Comparison of ENCODE assay signal across 25 cellular contexts in the genomic region with DNA sequence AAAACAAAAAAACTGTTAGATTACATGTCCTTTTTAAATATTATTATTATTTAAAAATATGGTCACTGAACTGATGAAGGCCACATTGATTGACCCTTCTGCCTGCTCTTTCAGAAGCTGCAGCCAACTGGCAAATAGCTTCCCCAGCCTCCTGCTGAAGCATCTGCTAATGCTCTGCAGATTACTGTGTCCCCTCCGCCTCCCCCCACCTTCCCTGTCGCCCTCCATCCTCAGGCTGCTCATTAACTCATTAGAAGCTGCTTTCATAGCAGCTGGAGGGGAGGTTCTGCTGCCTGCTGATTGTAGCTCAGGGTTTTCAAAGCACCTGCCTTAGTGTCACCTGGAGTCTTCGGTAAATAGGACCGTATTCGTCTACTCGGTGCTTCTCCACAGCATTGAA. TPM values are rescaled to one million over a fixed set of nuclear protein-coding genes. Genes with fewer than 3 reads are reported as not detected.
A peak's percentile ranks its signal among the peaks of the same experiment; 100 is the strongest.
DNase-seq lines count a peak whose midpoint lies in the region; ATAC-seq and TF ChIP-seq lines count a peak whose summit lies in the region.
"Had no signal": no experiment of that assay in that cellular context is flagged by ENCODE, and none has a peak within 500 bp of the region (broad histone marks: within the 10 kb centered on the region; RNA-seq: fewer than 3 reads in every experiment).

No MANE protein-coding gene starts in this region.

- H3K27me3 Mint-ChIP-seq in CD4-positive, alpha-beta memory T cell: peaks cover 12 to 16% of the 10 kb centered on the region in 2 donors

- no peak overlapping the region for H3K27ac Mint-ChIP-seq in CD4-positive, alpha-beta memory T cell
- H3K27ac Mint-ChIP-seq: activated naive CD4-positive, alpha-beta T cell treated with anti-CD3 and anti-CD28 coated beads, Interleukin-2, amount 10 ng/mL, durations not matched to agents 7 days and 5 days; GM23338; naive B cell had no signal

- H3K27me3 ChIP-seq in CD4-positive, alpha-beta memory T cell (ENCODE audit: insufficient read depth, low read length): no peaks in the 10 kb centered on the region
- H3K27me3 ChIP-seq in left lung: no peaks in the 10 kb centered on the region
- H3K27me3 ChIP-seq: right atrium auricular region had no signal

- CTCF ChIA-PET in CD4-positive, alpha-beta memory T cell (lab: Charles Lee; ENCODE audit: partially characterized antibody): interaction anchor here (0.7 to 3.1 kb wide), 2 partner anchors 15 to 18 kb away, joined by 3 to 11 read pairs; no protein-coding TSS in a partner anchor

- POLR2A ChIA-PET in CD4-positive, alpha-beta memory T cell (lab: Charles Lee; ENCODE audit: partially characterized antibody): no interaction called here

- TF ChIP-seq CTCF in left lung (IDR thresholded peaks at IDR 0.05): no peak

- no peaks in the 10 kb centered on the region for H3K36me3 ChIP-seq in CD4-positive, alpha-beta memory T cell (ENCODE audit: insufficient read depth, low read length)
- no peaks in the 10 kb centered on the region for H3K36me3 ChIP-seq in left lung
- H3K36me3 ChIP-seq: right atrium auricular region had no signal

- no peaks in the 10 kb centered on the region for H3K36me3 Mint-ChIP-seq in CD4-positive, alpha-beta memory T cell
- H3K36me3 Mint-ChIP-seq: activated naive CD4-positive, alpha-beta T cell treated with anti-CD3 and anti-CD28 coated beads, Interleukin-2, amount 10 ng/mL, durations not matched to agents 7 days and 5 days; naive B cell had no signal

- H3K27ac ChIP-seq in CD4-positive, alpha-beta memory T cell (ENCODE audit: low read depth, low read length): no peak overlapping the region
- H3K27ac ChIP-seq in left lung: no peak overlapping the region
- H3K27ac ChIP-seq: A549, right atrium auricular region had no signal

- H3K9me3 ChIP-seq in CD4-positive, alpha-beta memory T cell (ENCODE audit: control insufficient read depth in 1 of 2, low read length in 2 of 2): no peaks in the 10 kb centered on the region
- no peaks in the 10 kb centered on the region for H3K9me3 ChIP-seq in left lung
- H3K9me3 ChIP-seq: A549, right atrium auricular region had no signal

- H3K4me1 Mint-ChIP-seq in CD4-positive, alpha-beta memory T cell: no peaks in the 10 kb centered on the region
- H3K4me1 Mint-ChIP-seq: activated naive CD4-positive, alpha-beta T cell treated with anti-CD3 and anti-CD28 coated beads, Interleukin-2, amount 10 ng/mL, durations not matched to agents 7 days and 5 days; naive B cell had no signal

- H3K4me3 ChIP-seq in CD4-positive, alpha-beta memory T cell (ENCODE audit: low read length in 2 of 2): no peak overlapping the region
- H3K4me3 ChIP-seq in left lung: no peak overlapping the region
- H3K4me3 ChIP-seq: A549, GM23338, right atrium auricular region had no signal

- no peaks in the 10 kb centered on the region for H3K4me1 ChIP-seq in CD4-positive, alpha-beta memory T cell (ENCODE audit: insufficient read depth, low read length)
- no peaks in the 10 kb centered on the region for H3K4me1 ChIP-seq in left lung
- H3K4me1 ChIP-seq: A549, right atrium auricular region had no signal

- ATAC-seq in GM18858 (IDR thresholded peaks at IDR 0.05; ENCODE audit: unreplicated experiment) (no peak), left lung (no peak)
- ATAC-seq: A549, GM23338, left colon had no signal

- DNase-seq in D341Med (ENCODE audit: low spot score) (peak; percentile 88), NCI-H1694 (lab: John Stamatoyannopoulos, UW) (peak; percentile 57), NCI-H510A (lab: John Stamatoyannopoulos, UW) (peak; percentile 82), SK-N-DZ (ENCODE audit: low spot score) (peak; percentile 62), globus pallidus (ENCODE audit: low spot score) (no peak), left lung (no peak)
- no peak for DNase-seq in CD4-positive, alpha-beta memory T cell
- DNase-seq: activated naive CD4-positive, alpha-beta T cell treated with anti-CD3 and anti-CD28 coated beads, Interleukin-2, amount 10 ng/mL, durations not matched to agents 7 days and 5 days; activated T-cell treated with anti-CD3 and anti-CD28 coated beads, Interleukin-2, amount 50 U/mL, for 48 hours; amygdala; Calu3; cortex of kidney; head of caudate nucleus; left colon; MV-4-11; naive B cell; NCI-H526; SIG-M5; stimulated activated CD4-positive, alpha-beta T cell treated with anti-CD3 and anti-CD28 coated beads, Interleukin-12 subunit alpha, Interleukin-12 subunit beta, amount 100 ng/mL, for 4 hours; T-helper 1 cell; trophoblast cell had no signal

- no peaks in the 10 kb centered on the region for H3K9me3 Mint-ChIP-seq in CD4-positive, alpha-beta memory T cell
- H3K9me3 Mint-ChIP-seq: activated naive CD4-positive, alpha-beta T cell treated with anti-CD3 and anti-CD28 coated beads, Interleukin-2, amount 10 ng/mL, durations not matched to agents 7 days and 5 days; GM23338; naive B cell had no signal

- no peak overlapping the region for H3K4me3 Mint-ChIP-seq in CD4-positive, alpha-beta memory T cell
- H3K4me3 Mint-ChIP-seq: activated naive CD4-positive, alpha-beta T cell treated with anti-CD3 and anti-CD28 coated beads, Interleukin-2, amount 10 ng/mL, durations not matched to agents 7 days and 5 days; GM23338 had no signal

- intact Hi-C loops in CD4-positive, alpha-beta memory T cell (cut with micrococcal nuclease): no loop called here
- intact Hi-C loops in left lung (cut with DNase I): no loop called here

RNA-seq across cellular contexts. Expression of a gene that starts 24.8 kb away (rescaled TPM):
- 40.2 and 44.8 TPM in 2 replicates for polyA plus RNA-seq in SK-N-DZ (2014; cell fraction: cytosol; rRNA removed)
- polyA plus RNA-seq in SK-N-DZ (2014; cell fraction: nucleus; rRNA removed): 41.9 and 75.3 TPM in 2 replicates
- 10 to 100 TPM; 55.7 to 59.6 TPM for total RNA-seq in CD4-positive, alpha-beta memory T cell
- polyA plus RNA-seq in CD4-positive, alpha-beta memory T cell: 10 to 100 TPM; 36.3 to 42.6 TPM
- 100 to 1,000 TPM in 1 of 2 donors, 10 to 100 TPM in 1; 93.1 to 105 TPM for total RNA-seq in left lung

Comparison
In these comparisons a context has a peak if more than half of its experiments do, and no peak if none do; other contexts are left out.
1. DNase-seq: peak in D341Med (single experiment), NCI-H1694 (single experiment), NCI-H510A (single experiment) and SK-N-DZ (single experiment); none in CD4-positive, alpha-beta memory T cell (0 of 5), globus pallidus (single experiment) and left lung (0 of 2).